ENCODE assay signal across 17 cellular contexts in genomic region chr2:137002911-137003310, GRCh38.
DNase-seq lines count a peak whose midpoint lies in the region; ATAC-seq and TF ChIP-seq lines count a peak whose summit lies in the region.
"Had no signal": no experiment of that assay in that cellular context is flagged by ENCODE, and none has a peak within 500 bp of the region (broad histone marks: within the 10 kb centered on the region; RNA-seq: fewer than 3 reads in every experiment).

No MANE protein-coding gene starts in this region.

- no peak overlapping the region for H3K56ac ChIP-seq in mesendoderm (ENCODE audit: low read length)

- H3K4me3 ChIP-seq in mesendoderm (ENCODE audit: low read length) (no peak overlapping the region), gastrocnemius medialis (no peak overlapping the region)
- H3K4me3 ChIP-seq: A549, HAP-1 had no signal

- TF ChIP-seq CTCF in gastrocnemius medialis (IDR thresholded peaks at IDR 0.05 in 4 of 5, conservative IDR thresholded peaks at IDR 0.05 in 1 of 5): no peak

- H2AK5ac ChIP-seq in mesendoderm (ENCODE audit: low read length): no peak overlapping the region

- WGBS in mesendoderm (ENCODE audit: extremely low coverage, insufficient coverage, low lambda C conversion rate): no CpG with 5 or more reads among the region's 1 CpG

- H3K27ac ChIP-seq in mesendoderm (ENCODE audit: low read depth, low read length) (no peak overlapping the region), gastrocnemius medialis (no peak overlapping the region)
- H3K27ac ChIP-seq: A549 had no signal

- H3K4ac ChIP-seq in mesendoderm (ENCODE audit: low read depth, low read length): no peak overlapping the region

- H3K23ac ChIP-seq in mesendoderm (ENCODE audit: low read length): no peak overlapping the region

- in situ Hi-C loops in gastrocnemius medialis (cut with MboI; ENCODE audit: low sequenced_read_pairs in 4 of 4): no loop called here

- H3K36me3 Mint-ChIP-seq in activated T-cell treated with anti-CD3 and anti-CD28 coated beads, Interleukin-2, amount 50 U/mL, for 4 hours (ENCODE audit: insufficient read depth): no peaks in the 10 kb centered on the region
- H3K36me3 Mint-ChIP-seq: CD4-positive, alpha-beta memory T cell had no signal

- no peak overlapping the region for H2BK5ac ChIP-seq in mesendoderm (ENCODE audit: low read length)

- H3K9me3 ChIP-seq in gastrocnemius medialis: no peaks in the 10 kb centered on the region
- H3K9me3 ChIP-seq: A549, HAP-1 had no signal

- ATAC-seq in activated T-cell treated with anti-CD3 and anti-CD28 coated beads, Interleukin-2, amount 50 U/mL, for 4 hours: no peak
- no peak for ATAC-seq in gastrocnemius medialis
- ATAC-seq: A549 had no signal

- H3K36me3 ChIP-seq in mesendoderm (ENCODE audit: control insufficient read depth, insufficient read depth, low read length) (no peaks in the 10 kb centered on the region), gastrocnemius medialis (no peaks in the 10 kb centered on the region)
- H3K36me3 ChIP-seq: HAP-1 had no signal

- H3K9ac ChIP-seq in mesendoderm (ENCODE audit: low read length): no peak overlapping the region

- H3K9me3 Mint-ChIP-seq in activated T-cell treated with anti-CD3 and anti-CD28 coated beads, Interleukin-2, amount 50 U/mL, for 4 hours: no peaks in the 10 kb centered on the region
- H3K9me3 Mint-ChIP-seq: CD4-positive, alpha-beta memory T cell; HFFc6 had no signal

- no peak overlapping the region for H2BK15ac ChIP-seq in mesendoderm (replicated peaks; ENCODE audit: low read depth)

- H3K4me1 ChIP-seq in mesendoderm (ENCODE audit: control insufficient read depth, low read depth, low read length) (peaks cover 2% of the 10 kb centered on the region), gastrocnemius medialis (no peaks in the 10 kb centered on the region)
- H3K4me1 ChIP-seq: A549, HAP-1 had no signal

- H2BK120ac ChIP-seq in mesendoderm (ENCODE audit: low read depth, low read length): no peak overlapping the region

- DNase-seq in NCI-H69 (lab: John Stamatoyannopoulos, UW) (peak; percentile 14), kidney glomerular epithelial cell (lab: John Stamatoyannopoulos, UW) (peak; percentile 7), mesendoderm (peak; percentile 31), SHP77 treated with DMSO at 0.1 percent for 48 hours (lab: John Stamatoyannopoulos, UW) (no peak), gastrocnemius medialis (no peak)
- DNase-seq in activated T-cell treated with anti-CD3 and anti-CD28 coated beads, Interleukin-2, amount 50 U/mL, for 4 hours: no peak
- DNase-seq: 8988T; ACHN; C1 segment of cervical spinal cord; CD4-positive, alpha-beta memory T cell; COR-L47; DMS153; DND-41; GOT3; HFFc6 had no signal

- H3K4me1 Mint-ChIP-seq in activated T-cell treated with anti-CD3 and anti-CD28 coated beads, Interleukin-2, amount 50 U/mL, for 4 hours (ENCODE audit: low read depth): no peaks in the 10 kb centered on the region
- H3K4me1 Mint-ChIP-seq: CD4-positive, alpha-beta memory T cell had no signal

- H3K4me3 Mint-ChIP-seq in activated T-cell treated with anti-CD3 and anti-CD28 coated beads, Interleukin-2, amount 50 U/mL, for 4 hours: no peak overlapping the region
- H3K4me3 Mint-ChIP-seq: CD4-positive, alpha-beta memory T cell; HFFc6 had no signal

- H3K27me3 ChIP-seq in mesendoderm (ENCODE audit: insufficient read depth, low read length, poor library complexity) (no peaks in the 10 kb centered on the region), gastrocnemius medialis (no peaks in the 10 kb centered on the region)

- no peaks in the 10 kb centered on the region for H3K79me2 ChIP-seq in mesendoderm (ENCODE audit: control insufficient read depth, insufficient read depth, low read length)

- no peak overlapping the region for H4K5ac ChIP-seq in mesendoderm (ENCODE audit: low read length)

- H3K27me3 Mint-ChIP-seq in activated T-cell treated with anti-CD3 and anti-CD28 coated beads, Interleukin-2, amount 50 U/mL, for 4 hours (ENCODE audit: low read depth): no peaks in the 10 kb centered on the region
- H3K27me3 Mint-ChIP-seq: CD4-positive, alpha-beta memory T cell had no signal

- TF ChIP-seq POLR2A in gastrocnemius medialis (IDR thresholded peaks at IDR 0.05): no peak

- no peak overlapping the region for H3K4me2 ChIP-seq in mesendoderm (ENCODE audit: low read length)
- H3K4me2 ChIP-seq: A549 had no signal

- intact Hi-C loops in gastrocnemius medialis (cut with DNase I; ENCODE audit: low total_unique reads): no loop called here

- H3K79me1 ChIP-seq in mesendoderm (ENCODE audit: low read length): no peaks in the 10 kb centered on the region

- no peak overlapping the region for H3K18ac ChIP-seq in mesendoderm (ENCODE audit: low read length)

- no peak overlapping the region for H4K8ac ChIP-seq in mesendoderm (ENCODE audit: low read depth, low read length)

Comparison
In these comparisons a context has a peak if more than half of its experiments do, and no peak if none do; other contexts are left out.
1. DNase-seq: peak in NCI-H69 (single experiment), kidney glomerular epithelial cell (single experiment) and mesendoderm (single experiment); none in activated T-cell treated with anti-CD3 and anti-CD28 coated beads, Interleukin-2, amount 50 U/mL, for 4 hours (single experiment), SHP77 treated with DMSO at 0.1 percent for 48 hours (single experiment) and gastrocnemius medialis (0 of 2).